ENCODE assay signal across 13 cellular contexts in genomic region chr17:39705786-39706348, GRCh38. TPM values are rescaled to one million over a fixed set of nuclear protein-coding genes. Genes with fewer than 3 reads are reported as not detected.
DNase-seq lines count a peak whose midpoint lies in the region; ATAC-seq lines count a peak whose summit lies in the region.
"Had no signal": no experiment of that assay in that cellular context is flagged by ENCODE, and none has a peak within 500 bp of the region (broad histone marks: within the 10 kb centered on the region; RNA-seq: fewer than 3 reads in every experiment).

No MANE protein-coding gene starts in this region.

- peaks cover 11 to 20% of the 10 kb centered on the region in 2 donors for H3K4me1 ChIP-seq in muscle layer of duodenum (ENCODE audit: control insufficient read depth in 1 of 2, insufficient read depth in 2 of 2, low read length in 2 of 2)
- H3K4me1 ChIP-seq in aorta (ENCODE audit: control insufficient read depth in 1 of 2, insufficient read depth in 2 of 2, low read length in 2 of 2) = peaks cover 0 to 3% of the 10 kb centered on the region in 2 donors

- ATAC-seq in Right ventricle myocardium inferior (peak; percentile 58), Right ventricle myocardium superior (ENCODE audit: poor library complexity) (peak; percentile 79), aorta (ENCODE audit: low FRiP score) (peak; percentile 35)
- ATAC-seq: stimulated activated naive CD8-positive, alpha-beta T cell treated with anti-CD3 and anti-CD28 coated beads, Interleukin-15, amount 100 ng/mL, for 72 hours had no signal

- H3K9me3 ChIP-seq in muscle layer of duodenum (ENCODE audit: control insufficient read depth in 1 of 2, low read length in 2 of 2) = no peaks in the 10 kb centered on the region
- no peaks in the 10 kb centered on the region for H3K9me3 ChIP-seq in aorta (ENCODE audit: control insufficient read depth, low read length)
- H3K9me3 ChIP-seq: MG63 had no signal

- DNase-seq in Right ventricle myocardium inferior (ENCODE audit: missing footprints) (no peak), cardiac septum (ENCODE audit: low spot score) (no peak), Right ventricle myocardium superior (peak; percentile 72), aorta (peak in 1 of 2 donors; percentile 59), NCI-H748 treated with DMSO at 0.1 percent for 48 hours (lab: John Stamatoyannopoulos, UW) (no peak), NCI-H446 treated with DMSO at 0.1 percent for 48 hours (lab: John Stamatoyannopoulos, UW) (no peak)
- no peak for DNase-seq in activated CD4-positive, CD25-positive, alpha-beta regulatory T cell treated with anti-CD3 and anti-CD28 coated beads, Interleukin-2, amount 50 U/mL, for 72 hours
- DNase-seq: ACHN; MG63; midbrain; stimulated activated naive CD8-positive, alpha-beta T cell treated with anti-CD3 and anti-CD28 coated beads, Interleukin-15, amount 100 ng/mL, for 72 hours; T-helper 9 cell had no signal

- 13 to 15% methylated on average over 12 of the region's 12 CpGs for WGBS in aorta, 2 donors

- H3K36me3 ChIP-seq in muscle layer of duodenum (ENCODE audit: control insufficient read depth in 1 of 2, insufficient read depth in 2 of 2, low read length in 2 of 2) = peaks cover 19 to 42% of the 10 kb centered on the region in 2 donors
- peaks cover 0 to 3% of the 10 kb centered on the region in 2 donors for H3K36me3 ChIP-seq in aorta (ENCODE audit: control insufficient read depth in 1 of 2, insufficient read depth in 2 of 2, low read length in 1 of 2)

- intact Hi-C loops in Right ventricle myocardium inferior (cut with DNase I) (no loop called here), cardiac septum (cut with DNase I) (no loop called here), Right ventricle myocardium superior (cut with DNase I) (no loop called here), aorta (cut with DNase I) (no loop called here)

- H3K27me3 ChIP-seq in muscle layer of duodenum (ENCODE audit: low read depth, low read length) (no peaks in the 10 kb centered on the region), aorta (ENCODE audit: control insufficient read depth in 1 of 2, insufficient read depth in 2 of 2, low read length in 1 of 2) (no peaks in the 10 kb centered on the region)
- H3K27me3 ChIP-seq: MG63 had no signal

- no peak overlapping the region for H3K4me3 ChIP-seq in muscle layer of duodenum (ENCODE audit: low read depth in 1 of 2, low read length in 2 of 2)
- H3K4me3 ChIP-seq in aorta (ENCODE audit: low read length in 2 of 2) = no peak overlapping the region
- H3K4me3 ChIP-seq: MG63 had no signal

- H3K27ac ChIP-seq in muscle layer of duodenum (ENCODE audit: low read length) (peak overlapping the region; percentile 80), aorta (ENCODE audit: low read depth in 1 of 2, low read length in 2 of 2) (peak overlapping the region; percentile 71 to 80)

RNA-seq across cellular contexts. Expression of gene ERBB2, which starts 6.0 kb away (rescaled TPM):
- total RNA-seq in Right ventricle myocardium inferior = 68.7 TPM
- total RNA-seq in cardiac septum = 84.4 TPM
- 64.2 TPM for total RNA-seq in Right ventricle myocardium superior
- total RNA-seq in aorta = 10 to 100 TPM; 73.0 to 74.0 TPM
- polyA plus RNA-seq in aorta = 10 to 100 TPM; 22.7 to 45.3 TPM

RNA-seq across cellular contexts. Expression of gene PGAP3, which starts 18.0 kb away (rescaled TPM):
- total RNA-seq in Right ventricle myocardium inferior = 10.4 TPM
- 15.3 TPM for total RNA-seq in cardiac septum
- total RNA-seq in Right ventricle myocardium superior = 10.0 TPM
- 10 to 100 TPM; 21.9 to 22.0 TPM for total RNA-seq in aorta
- 10 to 100 TPM; 13.3 to 25.5 TPM for polyA plus RNA-seq in aorta

RNA-seq across cellular contexts. Expression of gene MIEN1, which starts 24.5 kb away (rescaled TPM):
- total RNA-seq in Right ventricle myocardium inferior (49.4 TPM), cardiac septum (48.5 TPM), Right ventricle myocardium superior (50.4 TPM), aorta (10 to 100 TPM; 21.6 to 28.2 TPM)
- 10 to 100 TPM; 63.9 to 82.4 TPM for polyA plus RNA-seq in aorta

RNA-seq across cellular contexts. Expression of gene GRB7, which starts 31.9 kb away (rescaled TPM):
- 2.4 TPM for total RNA-seq in Right ventricle myocardium inferior
- 0.65 TPM for total RNA-seq in cardiac septum
- 2.2 TPM for total RNA-seq in Right ventricle myocardium superior
- 1 to 10 TPM in 1 of 2 donors, under 1 TPM in 1; 0.42 to 1.6 TPM for total RNA-seq in aorta
- under 1 TPM; 0.23 to 0.75 TPM for polyA plus RNA-seq in aorta

RNA-seq across cellular contexts. Expression of gene PNMT, which starts 37.6 kb away (rescaled TPM):
- total RNA-seq in Right ventricle myocardium inferior = 5.1 TPM
- total RNA-seq in cardiac septum = 10.9 TPM
- 7.1 TPM for total RNA-seq in Right ventricle myocardium superior
- 1 to 10 TPM in 1 of 2 donors, under 1 TPM in 1; 0.75 to 1.5 TPM for total RNA-seq in aorta
- 10 to 100 TPM in 1 of 2 donors, under 1 TPM in 1; 0.75 to 30.2 TPM for polyA plus RNA-seq in aorta
